In the genomic region with DNA sequence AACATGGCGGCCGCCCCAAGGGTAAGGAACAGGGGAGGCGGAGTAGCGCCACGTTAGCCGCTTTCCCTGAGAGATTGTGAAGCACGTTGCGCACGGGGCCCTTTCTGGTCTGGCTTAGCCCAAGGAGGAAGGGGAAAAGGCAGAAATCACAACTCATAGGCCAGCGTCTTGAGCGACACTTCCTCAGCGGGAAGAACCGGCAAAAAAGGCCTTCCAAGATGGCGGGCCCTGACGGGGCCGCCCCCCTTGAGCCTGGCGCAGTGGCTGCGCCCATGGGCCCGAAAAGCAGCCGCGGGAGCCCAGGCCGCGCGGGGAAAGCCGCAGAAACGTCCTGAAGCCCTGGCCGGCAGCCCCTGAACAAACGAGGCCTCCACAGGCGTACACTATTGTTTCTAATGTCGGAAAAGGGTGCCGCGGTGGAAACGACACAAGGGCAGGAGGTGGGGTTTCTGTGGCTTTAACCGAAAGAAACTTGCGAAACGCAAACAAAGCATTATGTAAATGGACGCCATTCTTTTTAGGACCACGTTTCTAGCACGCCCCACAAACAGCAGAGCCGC, we compare ENCODE assay signal across 8 cellular contexts. TPM values are rescaled to one million over a fixed set of nuclear protein-coding genes. Genes with fewer than 3 reads are reported as not detected.
DNase-seq lines count a peak whose midpoint lies in the region; ATAC-seq lines count a peak whose summit lies in the region.

No MANE protein-coding gene starts in this region.

- H3K36me3 Mint-ChIP-seq in activated CD4-positive, alpha-beta T cell treated with anti-CD3 and anti-CD28 coated beads for 36 hours (ENCODE audit: low read depth): peaks cover 61% of the 10 kb centered on the region

- DNase-seq in NCI-H226: peak; percentile 64
- DNase-seq in activated CD4-positive, alpha-beta T cell treated with anti-CD3 and anti-CD28 coated beads for 36 hours: peak; percentile 86
- peak; percentile 68 to 73 for DNase-seq in left colon
- peak in 3 of 4 experiments; percentile 44 to 62 (median 55) for DNase-seq in stimulated activated CD4-positive, alpha-beta T cell treated with anti-CD3 and anti-CD28 coated beads, Interleukin-1b, Interleukin-23, amount 100 ng/mL, for 24 hours (ENCODE audit: low read depth in 4 of 4, low spot score in 1 of 4)

- peaks cover 33% of the 10 kb centered on the region for H3K4me1 ChIP-seq in ACC112 (ENCODE audit: control insufficient read depth, insufficient read depth, low read length, unreplicated experiment)

- peak overlapping the region; percentile 100 for H3K4me3 Mint-ChIP-seq in activated CD4-positive, alpha-beta T cell treated with anti-CD3 and anti-CD28 coated beads for 36 hours

- ATAC-seq in GM18861 (IDR thresholded peaks at IDR 0.05; ENCODE audit: unreplicated experiment) (peak; percentile 21), HG03097 (IDR thresholded peaks at IDR 0.05; ENCODE audit: low FRiP score, unreplicated experiment) (peak; percentile 41), left colon (peak; percentile 41)
- peak; percentile 26 for ATAC-seq in activated CD4-positive, alpha-beta T cell treated with anti-CD3 and anti-CD28 coated beads for 36 hours

- peak overlapping the region; percentile 100 for H3K27ac Mint-ChIP-seq in activated CD4-positive, alpha-beta T cell treated with anti-CD3 and anti-CD28 coated beads for 36 hours

- intact Hi-C loops in activated CD4-positive, alpha-beta T cell treated with anti-CD3 and anti-CD28 coated beads for 36 hours (cut with DNase I, micrococcal nuclease): loop anchor here (1.0 to 10.0 kb wide), 9 partner anchors 17 to 1834 kb away; a partner anchor contains a TSS
- intact Hi-C loops in left colon (cut with DNase I, micrococcal nuclease): loop anchor here in 1 of 2 donors (5.0 kb wide), 1 partner anchor 56 kb away; no protein-coding TSS in a partner anchor

- peaks cover 46% of the 10 kb centered on the region for H3K4me1 Mint-ChIP-seq in activated CD4-positive, alpha-beta T cell treated with anti-CD3 and anti-CD28 coated beads for 36 hours

- peaks cover 40% of the 10 kb centered on the region for H3K79me2 ChIP-seq in ACC112 (ENCODE audit: control insufficient read depth, insufficient read depth, low read length, unreplicated experiment)

- H3K27ac ChIP-seq in ACC112 (ENCODE audit: low read depth, low read length): peak overlapping the region; percentile 100
- peak overlapping the region; percentile 100 for H3K27ac ChIP-seq in cingulate gyrus (ENCODE audit: low read depth, low read length)

- CTCF ChIA-PET in activated CD4-positive, alpha-beta T cell treated with anti-CD3 and anti-CD28 coated beads for 36 hours (lab: Charles Lee): interaction anchor here (0.8 to 7.1 kb wide), 5 partner anchors 15 to 104 kb away, joined by 4 to 94 read pairs (median 5); a partner anchor contains a TSS

- peaks cover 25% of the 10 kb centered on the region for H3K36me3 ChIP-seq in ACC112 (ENCODE audit: insufficient read depth, low read length)

- peak overlapping the region; percentile 95 for H3K4me3 ChIP-seq in ACC112 (ENCODE audit: low read depth, low read length)

- H3K9me3 Mint-ChIP-seq in activated CD4-positive, alpha-beta T cell treated with anti-CD3 and anti-CD28 coated beads for 36 hours (ENCODE audit: low read depth): no peaks in the 10 kb centered on the region

- no peaks in the 10 kb centered on the region for H3K27me3 Mint-ChIP-seq in activated CD4-positive, alpha-beta T cell treated with anti-CD3 and anti-CD28 coated beads for 36 hours

- H3K27me3 ChIP-seq in ACC112 (ENCODE audit: insufficient read depth, low read length): no peaks in the 10 kb centered on the region

- peak overlapping the region; percentile 94 for H2AFZ ChIP-seq in ACC112 (ENCODE audit: low read length, unreplicated experiment)

- POLR2A ChIA-PET in activated CD4-positive, alpha-beta T cell treated with anti-CD3 and anti-CD28 coated beads for 36 hours (lab: Charles Lee): interaction anchor here (0.6 to 4.2 kb wide), 15 partner anchors 9 to 171 kb away, joined by 3 to 32 read pairs (median 5); a partner anchor contains a TSS

RNA-seq across cellular contexts. Expression of a gene that starts 0.9 kb away (rescaled TPM):
- total RNA-seq in activated CD4-positive, alpha-beta T cell treated with anti-CD3 and anti-CD28 coated beads for 36 hours: 100 to 1,000 TPM; 417 to 450 TPM
- total RNA-seq in left colon: 100 to 1,000 TPM; 263 to 293 TPM

Comparison
In these comparisons a context has a peak if more than half of its experiments do, and no peak if none do; other contexts are left out.
1. Peak in every context shown above with its lines: DNase-seq, ATAC-seq, H3K4me3 ChIP-seq and H3K27ac ChIP-seq.